29 cellular contexts compared by ENCODE assay signal in genomic region chr20:50813101-50813643, GRCh38. TPM values are rescaled to one million over a fixed set of nuclear protein-coding genes. Genes with fewer than 3 reads are reported as not detected.
DNase-seq lines count a peak whose midpoint lies in the region; ATAC-seq, FAIRE-seq and TF ChIP-seq lines count a peak whose summit lies in the region.
"Had no signal": no experiment of that assay in that cellular context is flagged by ENCODE, and none has a peak within 500 bp of the region (broad histone marks: within the 10 kb centered on the region; RNA-seq: fewer than 3 reads in every experiment).

No MANE protein-coding gene starts in this region.

- H3K27me3 Mint-ChIP-seq in activated CD8-positive, alpha-beta T cell treated with anti-CD3 and anti-CD28 coated beads, Interleukin-2, amount 10 ng/mL, durations not matched to agents 7 days and 5 days (ENCODE audit: low read depth), result no peaks in the 10 kb centered on the region

- H3K4me3 ChIP-seq in neural cell (ENCODE audit: low read length), result no peak overlapping the region
- H3K4me3 ChIP-seq: colonic mucosa, gastrocnemius medialis, left ventricle myocardium inferior, right lobe of liver had no signal

- ATAC-seq in activated CD8-positive, alpha-beta T cell treated with anti-CD3 and anti-CD28 coated beads, Interleukin-2, amount 10 ng/mL, durations not matched to agents 7 days and 5 days, result no peak
- ATAC-seq in GM18511 (IDR thresholded peaks at IDR 0.05; ENCODE audit: unreplicated experiment), result no peak
- ATAC-seq: gastrocnemius medialis, right lobe of liver had no signal

- no peak overlapping the region for H3K9ac ChIP-seq in neural cell (ENCODE audit: low read length)

- DNase-seq in NCI-H2107 treated with DMSO at 0.1 percent for 48 hours (lab: John Stamatoyannopoulos, UW; ENCODE audit: unreplicated experiment) (peak; percentile 3), NCI-H2107 (lab: John Stamatoyannopoulos, UW) (no peak), GM12892 (ENCODE audit: insufficient read length) (no peak), NCI-H1694 (lab: John Stamatoyannopoulos, UW) (no peak), ecto neural progenitor cell (ENCODE audit: low spot score) (no peak)
- no peak for DNase-seq in activated CD8-positive, alpha-beta T cell treated with anti-CD3 and anti-CD28 coated beads, Interleukin-2, amount 10 ng/mL, durations not matched to agents 7 days and 5 days
- DNase-seq: activated CD4-positive, alpha-beta T cell treated with anti-CD3 and anti-CD28 coated beads, Interleukin-2, amount 50 U/mL, for 1 hour; activated CD8-positive, alpha-beta memory T cell treated with anti-CD3 and anti-CD28 coated beads, Interleukin-2, amount 50 U/mL, for 48 hours; activated effector memory CD4-positive, alpha-beta T cell treated with anti-CD3 and anti-CD28 coated beads, Interleukin-2, amount 50 U/mL, for 16 hours; amniotic stem cell; colonic mucosa; gastrocnemius medialis; H9; left ventricle myocardium inferior; NCI-H1092; NCI-H1930; NCI-H748 treated with DMSO at 0.1 percent for 48 hours; right lobe of liver; RPMI8226; stimulated activated CD4-positive, alpha-beta T cell treated with anti-CD3 and anti-CD28 coated beads, Interleukin-12 subunit alpha, Interleukin-12 subunit beta, amount 100 ng/mL, for 4 hours; stimulated activated CD4-positive, alpha-beta T cell treated with anti-CD3 and anti-CD28 coated beads, Interleukin-4, amount 100 ng/mL, for 24 hours; stimulated activated naive CD4-positive, alpha-beta T cell treated with Interleukin-2 at 50 U/mL for 16 hours; T-helper 2 cell had no signal

- H3K27me3 ChIP-seq in neural cell (ENCODE audit: insufficient read depth, low read depth, low read length), result no peaks in the 10 kb centered on the region
- H3K27me3 ChIP-seq: colonic mucosa, gastrocnemius medialis, right lobe of liver had no signal

- H3K79me2 ChIP-seq in neural cell (replicated peaks; ENCODE audit: insufficient read depth, low read length), result no peaks in the 10 kb centered on the region

- POLR2A ChIA-PET in activated CD8-positive, alpha-beta T cell treated with anti-CD3 and anti-CD28 coated beads, Interleukin-2, amount 10 ng/mL, durations not matched to agents 7 days and 5 days (lab: Charles Lee), result interaction anchor here (0.5 kb wide), 1 partner anchor 1735 kb away, joined by 3 read pairs; no protein-coding TSS in a partner anchor

- no peaks in the 10 kb centered on the region for H4K20me1 ChIP-seq in neural cell (ENCODE audit: insufficient read depth)

- peaks cover 28% of the 10 kb centered on the region for H3K36me3 Mint-ChIP-seq in activated CD8-positive, alpha-beta T cell treated with anti-CD3 and anti-CD28 coated beads, Interleukin-2, amount 10 ng/mL, durations not matched to agents 7 days and 5 days (ENCODE audit: low read depth)

- H3K27ac Mint-ChIP-seq in activated CD8-positive, alpha-beta T cell treated with anti-CD3 and anti-CD28 coated beads, Interleukin-2, amount 10 ng/mL, durations not matched to agents 7 days and 5 days, result peak overlapping the region; percentile 1

- no peaks in the 10 kb centered on the region for H3K9me3 Mint-ChIP-seq in activated CD8-positive, alpha-beta T cell treated with anti-CD3 and anti-CD28 coated beads, Interleukin-2, amount 10 ng/mL, durations not matched to agents 7 days and 5 days (ENCODE audit: insufficient read depth)
- H3K9me3 Mint-ChIP-seq: neural crest cell had no signal

- peaks cover 64% of the 10 kb centered on the region for H3K4me1 Mint-ChIP-seq in activated CD8-positive, alpha-beta T cell treated with anti-CD3 and anti-CD28 coated beads, Interleukin-2, amount 10 ng/mL, durations not matched to agents 7 days and 5 days (ENCODE audit: low read depth)

- no peak for TF ChIP-seq POLR2A in GM12892 (IDR thresholded peaks at IDR 0.05; ENCODE audit: low read depth, low read length)

- TF ChIP-seq EP300 in neural cell (conservative IDR thresholded peaks at IDR 0.05; ENCODE audit: poor library complexity, severe bottlenecking), result no peak

- peak; percentile 63 for FAIRE-seq in GM12892 (lab: Jason Lieb, UNC)
- FAIRE-seq: bronchial epithelial cell, G401.6 had no signal

- H3F3A ChIP-seq in neural cell (ENCODE audit: insufficient read depth, low read length, poor library complexity, severe bottlenecking), result no peaks in the 10 kb centered on the region

- H3K4me2 ChIP-seq in neural cell (ENCODE audit: low read length), result no peak overlapping the region

- no peak overlapping the region for H3K4me3 Mint-ChIP-seq in activated CD8-positive, alpha-beta T cell treated with anti-CD3 and anti-CD28 coated beads, Interleukin-2, amount 10 ng/mL, durations not matched to agents 7 days and 5 days
- H3K4me3 Mint-ChIP-seq: H9, neural crest cell had no signal

- CTCF ChIA-PET in activated CD8-positive, alpha-beta T cell treated with anti-CD3 and anti-CD28 coated beads, Interleukin-2, amount 10 ng/mL, durations not matched to agents 7 days and 5 days (lab: Charles Lee), result interaction anchor here (5.3 to 7.0 kb wide), 2 partner anchors 19 to 116 kb away, joined by 44 to 90 read pairs; partner anchors contain the start of genes ADNP and BCAS4

- no peak overlapping the region for H2AFZ ChIP-seq in neural cell (ENCODE audit: low read depth, low read length)

- H3K36me3 ChIP-seq in neural cell (ENCODE audit: insufficient read depth, low read length), result no peaks in the 10 kb centered on the region
- H3K36me3 ChIP-seq: colonic mucosa, gastrocnemius medialis, left ventricle myocardium inferior, right lobe of liver had no signal

- no peak for TF ChIP-seq RAD21 in neural cell (conservative IDR thresholded peaks at IDR 0.05)

- H3K27ac ChIP-seq in neural cell (ENCODE audit: low read length), result peak overlapping the region; percentile 16
- H3K27ac ChIP-seq: 22Rv1, colonic mucosa, gastrocnemius medialis, left ventricle myocardium inferior, right lobe of liver had no signal

- TF ChIP-seq CTCF in neural cell (IDR thresholded peaks at IDR 0.05; ENCODE audit: poor library complexity, severe bottlenecking), result no peak

- no peaks in the 10 kb centered on the region for H3K9me3 ChIP-seq in neural cell (ENCODE audit: low read length)
- H3K9me3 ChIP-seq: colonic mucosa, gastrocnemius medialis, left ventricle myocardium inferior, right lobe of liver had no signal

- H3K9me2 ChIP-seq in neural cell (ENCODE audit: insufficient read depth, low read length), result no peaks in the 10 kb centered on the region

TF ChIP-seq in neural cell, 6 proteins besides CTCF, POLR2A, EP300 and RAD21:
- TF ChIP-seq EZH2 (IDR thresholded peaks at IDR 0.05; ENCODE audit: borderline replicate concordance, insufficient read depth, low read length, poor library complexity, severe bottlenecking), result no peak
- no peak for TF ChIP-seq TAF1 (IDR thresholded peaks at IDR 0.05; ENCODE audit: low read depth)
- TF ChIP-seq SMC3 (conservative IDR thresholded peaks at IDR 0.05; ENCODE audit: poor library complexity), result no peak
- no peak for TF ChIP-seq POLR2AphosphoS5 (IDR thresholded peaks at IDR 0.05)
- no peak for TF ChIP-seq MXI1 (conservative IDR thresholded peaks at IDR 0.05; ENCODE audit: poor library complexity, severe bottlenecking)

RNA-seq across cellular contexts. Expression of gene BCAS4, which starts 18.3 kb away (rescaled TPM):
- polyA plus RNA-seq in GM12892 (2012; ENCODE audit: missing spikeins), result 54.0 TPM
- 10 to 100 TPM; 29.3 to 32.6 TPM for total RNA-seq in activated CD8-positive, alpha-beta T cell treated with anti-CD3 and anti-CD28 coated beads, Interleukin-2, amount 10 ng/mL, durations not matched to agents 7 days and 5 days
- polyA plus RNA-seq in neural cell, result 24.6 and 37.6 TPM in 2 replicates
- 27.5 and 29.3 TPM in 2 replicates for polyA minus RNA-seq in neural cell
